19 cellular contexts compared by ENCODE assay signal in genomic region chr22:17580461-17581031, GRCh38. TPM values are rescaled to one million over a fixed set of nuclear protein-coding genes. Genes with fewer than 3 reads are reported as not detected.
A peak's percentile ranks its signal among the peaks of the same experiment; 100 is the strongest.
DNase-seq lines count a peak whose midpoint lies in the region; ATAC-seq and TF ChIP-seq lines count a peak whose summit lies in the region.
"Had no signal": no experiment of that assay in that cellular context is flagged by ENCODE, and none has a peak within 500 bp of the region (broad histone marks: within the 10 kb centered on the region; RNA-seq: fewer than 3 reads in every experiment).

No MANE protein-coding gene starts in this region.

- no peak overlapping the region for H3K14ac ChIP-seq in IMR-90 (replicated peaks; ENCODE audit: low read depth, low read length)

- no peak overlapping the region for H4K5ac ChIP-seq in IMR-90 (ENCODE audit: low read depth, low read length)

- peak overlapping the region; percentile 33 for H2AFZ ChIP-seq in IMR-90 (replicated peaks; ENCODE audit: low read length, poor library complexity)
- H2AFZ ChIP-seq: hepatocyte had no signal

- H3K36me3 Mint-ChIP-seq in activated naive CD8-positive, alpha-beta T cell treated with anti-CD3 and anti-CD28 coated beads for 36 hours: no peaks in the 10 kb centered on the region

- no peak overlapping the region for H4K8ac ChIP-seq in IMR-90 (ENCODE audit: low read depth in 2 of 2, low read length in 2 of 2)

- no peak overlapping the region for H3K9ac ChIP-seq in IMR-90 (ENCODE audit: low read depth, low read length)

- no peaks in the 10 kb centered on the region for H4K20me1 ChIP-seq in IMR-90 (ENCODE audit: insufficient read depth, low read length)

- H3K36me3 ChIP-seq in IMR-90 (ENCODE audit: control insufficient read depth, insufficient read depth, low read length): no peaks in the 10 kb centered on the region
- H3K36me3 ChIP-seq in right lobe of liver: peaks cover 0 to 40% (median 17%) of the 10 kb centered on the region in 4 donors
- H3K36me3 ChIP-seq in upper lobe of left lung: no peaks in the 10 kb centered on the region

- WGBS in IMR-90 (ENCODE audit: extremely low coverage in 2 of 2, insufficient read length in 1 of 2), 2 experiments: 13% methylated on average over 3 of the region's 15 CpGs; no CpG with 5 or more reads in 1 of the 2 experiments
- WGBS in right lobe of liver (ENCODE audit: insufficient coverage, low coverage, low lambda C conversion rate, missing lambda C conversion rate): 24% methylated on average over 5 of the region's 15 CpGs
- 51 to 69% methylated on average over 5 to 14 of the region's 15 CpGs for WGBS in upper lobe of left lung, 2 donors

- no peaks in the 10 kb centered on the region for H3K9me3 Mint-ChIP-seq in activated naive CD8-positive, alpha-beta T cell treated with anti-CD3 and anti-CD28 coated beads for 36 hours
- H3K9me3 Mint-ChIP-seq: activated T-helper 17 cell treated with anti-CD3 and anti-CD28 coated beads, Interleukin-2, amount 50 U/mL, for 72 hours had no signal

- DNase-seq in IMR-90: no peak
- DNase-seq in right lobe of liver: peak; percentile 44 to 81 (median 76)
- DNase-seq in upper lobe of left lung: peak in 1 of 2 donors; percentile 71
- DNase-seq in NCI-H1417 (lab: John Stamatoyannopoulos, UW): no peak
- no peak for DNase-seq in activated naive CD8-positive, alpha-beta T cell treated with anti-CD3 and anti-CD28 coated beads for 36 hours
- DNase-seq: cerebellar nuclear complex, COR-L47, EL, left cardiac atrium, NCI-H1436 had no signal

- ATAC-seq in IMR-90 (ENCODE audit: low read depth) (no peak), right lobe of liver (peak; percentile 58 to 84 (median 68)), upper lobe of left lung (ENCODE audit: low FRiP score in 2 of 2) (peak in 1 of 2 donors; percentile 44), HG03521 (IDR thresholded peaks at IDR 0.05; ENCODE audit: unreplicated experiment) (no peak)
- ATAC-seq: activated CD4-positive, CD25-positive, alpha-beta regulatory T cell treated with anti-CD3 and anti-CD28 coated beads, Interleukin-2, amount 50 U/mL, for 24 hours; activated T-helper 17 cell treated with anti-CD3 and anti-CD28 coated beads, Interleukin-2, amount 50 U/mL, for 72 hours; Panc1 had no signal

- no TSS peak for BruUV-seq in IMR-90 (replicated peaks; lab: Mats Ljungman, UMichigan)

- H2BK5ac ChIP-seq in IMR-90 (ENCODE audit: low read depth, low read length, poor library complexity, severe bottlenecking): no peak overlapping the region

- H3K23ac ChIP-seq in IMR-90 (ENCODE audit: low read depth, low read length): no peak overlapping the region

- no peak overlapping the region for H2BK15ac ChIP-seq in IMR-90 (ENCODE audit: low read depth, low read length)

- TF ChIP-seq POLR2A in IMR-90 (IDR thresholded peaks at IDR 0.05; ENCODE audit: low read depth, low read length) (no peak), right lobe of liver (IDR thresholded peaks at IDR 0.05) (peak; percentile 26), upper lobe of left lung (IDR thresholded peaks at IDR 0.05) (no peak)

- no peak overlapping the region for H2AK9ac ChIP-seq in IMR-90 (replicated peaks; ENCODE audit: low read depth, low read length, poor library complexity)

- no peak overlapping the region for H3K27ac ChIP-seq in IMR-90 (ENCODE audit: insufficient read depth, low read length)
- H3K27ac ChIP-seq in cingulate gyrus (ENCODE audit: low read depth, low read length): peak overlapping the region; percentile 60
- H3K27ac ChIP-seq in right lobe of liver: peak overlapping the region in 2 of 3 donors; percentile 62 to 89
- peak overlapping the region; percentile 2 to 74 (median 24) for H3K27ac ChIP-seq in upper lobe of left lung
- H3K27ac ChIP-seq: hepatocyte had no signal

- POLR2A ChIA-PET in IMR-90 (lab: Charles Lee; ENCODE audit: unreplicated experiment): no interaction called here

- no peak overlapping the region for H3K4me2 ChIP-seq in IMR-90 (ENCODE audit: low read depth, low read length)
- H3K4me2 ChIP-seq: hepatocyte had no signal

- dilution Hi-C loops in IMR-90 (cut with HindIII; ENCODE audit: low sequenced_read_pairs, unreplicated experiment): no loop called here

- H3K27me3 ChIP-seq in IMR-90 (ENCODE audit: control insufficient read depth, insufficient read depth, low read length): no peaks in the 10 kb centered on the region
- no peaks in the 10 kb centered on the region for H3K27me3 ChIP-seq in right lobe of liver
- H3K27me3 ChIP-seq in upper lobe of left lung: no peaks in the 10 kb centered on the region
- H3K27me3 ChIP-seq: hepatocyte had no signal

- TF ChIP-seq RAD21 in IMR-90 (IDR thresholded peaks at IDR 0.05; ENCODE audit: low read length): no peak

- H2AK5ac ChIP-seq in IMR-90 (ENCODE audit: low read depth, low read length): no peak overlapping the region

- H3K27me3 Mint-ChIP-seq in activated naive CD8-positive, alpha-beta T cell treated with anti-CD3 and anti-CD28 coated beads for 36 hours: peaks cover 4% of the 10 kb centered on the region
- H3K27me3 Mint-ChIP-seq: activated T-helper 17 cell treated with anti-CD3 and anti-CD28 coated beads, Interleukin-2, amount 50 U/mL, for 72 hours had no signal

- H3K56ac ChIP-seq in IMR-90 (ENCODE audit: extremely low read depth, insufficient read depth, low read length): no peak overlapping the region

- H3K4me1 ChIP-seq in IMR-90 (ENCODE audit: control insufficient read depth, insufficient read depth, low read length) (0 out of 2 replicates have a peak, but pooled peaks cover 2% of the 10 kb centered on the region), right lobe of liver (peaks cover 0 to 36% (median 9%) of the 10 kb centered on the region in 4 donors), upper lobe of left lung (peaks cover 0 to 7% (median 6%) of the 10 kb centered on the region in 4 donors)

- H3K79me1 ChIP-seq in IMR-90 (ENCODE audit: low read depth in 1 of 2, low read length in 2 of 2): no peaks in the 10 kb centered on the region

- H3K27ac Mint-ChIP-seq in activated naive CD8-positive, alpha-beta T cell treated with anti-CD3 and anti-CD28 coated beads for 36 hours: no peak overlapping the region
- H3K27ac Mint-ChIP-seq: activated T-helper 17 cell treated with anti-CD3 and anti-CD28 coated beads, Interleukin-2, amount 50 U/mL, for 72 hours had no signal

- CTCF ChIA-PET in IMR-90 (lab: Yijun Ruan, JAX): no interaction called here

- H3K4me3 ChIP-seq in IMR-90 (ENCODE audit: insufficient read depth, low read depth, low read length) (no peak overlapping the region), right lobe of liver (no peak overlapping the region), upper lobe of left lung (no peak overlapping the region)
- H3K4me3 ChIP-seq: hepatocyte had no signal

- in situ Hi-C loops in IMR-90 (cut with MboI; ENCODE audit: low sequenced_read_pairs): no loop called here

- H2BK20ac ChIP-seq in IMR-90 (ENCODE audit: low read depth, low read length): no peak overlapping the region

- no peak overlapping the region for H2BK120ac ChIP-seq in IMR-90 (ENCODE audit: low read depth, low read length)

- H3K4ac ChIP-seq in IMR-90 (ENCODE audit: low read depth, low read length): no peak overlapping the region

- no peak overlapping the region for H3K4me3 Mint-ChIP-seq in activated naive CD8-positive, alpha-beta T cell treated with anti-CD3 and anti-CD28 coated beads for 36 hours
- H3K4me3 Mint-ChIP-seq: activated T-helper 17 cell treated with anti-CD3 and anti-CD28 coated beads, Interleukin-2, amount 50 U/mL, for 72 hours had no signal

- H4K91ac ChIP-seq in IMR-90 (ENCODE audit: insufficient read depth, low read depth, low read length): no peak overlapping the region

- no peak for TF ChIP-seq CTCF in IMR-90 (conservative IDR thresholded peaks at IDR 0.05; ENCODE audit: low read depth, low read length)
- TF ChIP-seq CTCF in right lobe of liver (IDR thresholded peaks at IDR 0.05): peak in 2 of 4 donors; percentile 22 to 23
- no peak for TF ChIP-seq CTCF in upper lobe of left lung (IDR thresholded peaks at IDR 0.05)

- H3K9me3 ChIP-seq in IMR-90 (ENCODE audit: control insufficient read depth, insufficient read depth, low read length) (no peaks in the 10 kb centered on the region), right lobe of liver (no peaks in the 10 kb centered on the region), upper lobe of left lung (no peaks in the 10 kb centered on the region)

- no peak overlapping the region for H3K18ac ChIP-seq in IMR-90 (ENCODE audit: low read depth, low read length)

- no peaks in the 10 kb centered on the region for H3K4me1 Mint-ChIP-seq in activated naive CD8-positive, alpha-beta T cell treated with anti-CD3 and anti-CD28 coated beads for 36 hours
- H3K4me1 Mint-ChIP-seq: activated T-helper 17 cell treated with anti-CD3 and anti-CD28 coated beads, Interleukin-2, amount 50 U/mL, for 72 hours had no signal

- intact Hi-C loops in IMR-90 (cut with micrococcal nuclease): no loop called here
- intact Hi-C loops in right lobe of liver (cut with DNase I): no loop called here

- TF ChIP-seq EP300 in upper lobe of left lung (IDR thresholded peaks at IDR 0.05): no peak

- no peaks in the 10 kb centered on the region; the same call in 1 of the 2 replicates for H3K9me1 ChIP-seq in IMR-90 (ENCODE audit: insufficient read depth, low read length)

RNA-seq across cellular contexts. Expression of gene SLC25A18, which starts 17.2 kb away (rescaled TPM):
- total RNA-seq in IMR-90 (2012; rRNA removed) (under 0.01 TPM in 1 of 2 replicates, not detected in the other), right lobe of liver (100 to 1,000 TPM in 1 of 6 experiments, 10 to 100 TPM in 5; 35.1 to 105 (median 45.6) TPM), upper lobe of left lung (1 to 10 TPM in 3 of 6 donors, under 1 TPM in 3; 0.69 to 3.1 (median 1.1) TPM)
- 0.05 TPM in 1 of 2 replicates, not detected in the other for polyA plus RNA-seq in IMR-90 (2012; rRNA removed)
- 0.03 TPM in 1 of 2 replicates, not detected in the other for polyA plus RNA-seq in IMR-90 (2012; cell fraction: cytosol; rRNA removed)
- 0.07 and 0.14 TPM in 2 replicates for polyA plus RNA-seq in IMR-90 (2012; cell fraction: nucleus; rRNA removed; ENCODE audit: low replicate concordance)
- total RNA-seq in activated naive CD8-positive, alpha-beta T cell treated with anti-CD3 and anti-CD28 coated beads for 36 hours: not detected
- total RNA-seq: activated CD8-positive, alpha-beta memory T cell treated with anti-CD3 and anti-CD28 coated beads for 36 hours; activated T-helper 17 cell treated with anti-CD3 and anti-CD28 coated beads, Interleukin-2, amount 50 U/mL, for 72 hours; osteoblast; SK-MEL-5 had no signal

RNA-seq across cellular contexts. Expression of gene ATP6V1E1, which starts 48.0 kb away (rescaled TPM):
- total RNA-seq in IMR-90 (2012; rRNA removed) (144 and 151 TPM in 2 replicates), right lobe of liver (10 to 100 TPM; 30.8 to 87.3 (median 44.0) TPM), upper lobe of left lung (100 to 1,000 TPM in 5 of 6 donors, 10 to 100 TPM in 1; 63.5 to 153 (median 130) TPM)
- 123 and 148 TPM in 2 replicates for polyA plus RNA-seq in IMR-90 (2012; rRNA removed)
- 46.0 and 80.4 TPM in 2 replicates for polyA plus RNA-seq in IMR-90 (2012; cell fraction: cytosol; rRNA removed)
- polyA plus RNA-seq in IMR-90 (2012; cell fraction: nucleus; rRNA removed; ENCODE audit: low replicate concordance): 14.4 and 72.5 TPM in 2 replicates
- total RNA-seq in activated naive CD8-positive, alpha-beta T cell treated with anti-CD3 and anti-CD28 coated beads for 36 hours: 10 to 100 TPM; 78.7 to 82.1 TPM

RNA-seq across cellular contexts. Expression of gene BCL2L13, which starts 58.0 kb away (rescaled TPM):
- 77.5 and 86.7 TPM in 2 replicates for total RNA-seq in IMR-90 (2012; rRNA removed)
- 39.6 and 42.6 TPM in 2 replicates for polyA plus RNA-seq in IMR-90 (2012; rRNA removed)
- polyA plus RNA-seq in IMR-90 (2012; cell fraction: cytosol; rRNA removed): 29.4 and 36.3 TPM in 2 replicates
- polyA plus RNA-seq in IMR-90 (2012; cell fraction: nucleus; rRNA removed; ENCODE audit: low replicate concordance): 15.2 and 32.7 TPM in 2 replicates
- total RNA-seq in right lobe of liver: 10 to 100 TPM; 26.2 to 44.5 (median 37.3) TPM
- 10 to 100 TPM; 40.4 to 67.1 (median 45.7) TPM for total RNA-seq in upper lobe of left lung
- total RNA-seq in activated naive CD8-positive, alpha-beta T cell treated with anti-CD3 and anti-CD28 coated beads for 36 hours: 10 to 100 TPM; 35.3 to 38.0 TPM

Comparison
In these comparisons a context has a peak if more than half of its experiments do, and no peak if none do; other contexts are left out.
1. ATAC-seq: peak in right lobe of liver (4 of 4); none in IMR-90 (single experiment) and HG03521 (single experiment).
2. DNase-seq: peak in right lobe of liver (3 of 3); none in IMR-90 (single experiment), NCI-H1417 (0 of 3) and activated naive CD8-positive, alpha-beta T cell treated with anti-CD3 and anti-CD28 coated beads for 36 hours (single experiment).
3. RNA of gene SLC25A18, which starts 17.2 kb away (total RNA-seq): 35.1 to 105 TPM in right lobe of liver; 0.69 to 3.1 TPM in upper lobe of left lung, under 0.01 TPM in IMR-90 and not detected in activated naive CD8-positive, alpha-beta T cell treated with anti-CD3 and anti-CD28 coated beads for 36 hours; every median in the first group is over 4 times any median in the second.